9 cellular contexts compared by ENCODE assay signal in the genomic region with DNA sequence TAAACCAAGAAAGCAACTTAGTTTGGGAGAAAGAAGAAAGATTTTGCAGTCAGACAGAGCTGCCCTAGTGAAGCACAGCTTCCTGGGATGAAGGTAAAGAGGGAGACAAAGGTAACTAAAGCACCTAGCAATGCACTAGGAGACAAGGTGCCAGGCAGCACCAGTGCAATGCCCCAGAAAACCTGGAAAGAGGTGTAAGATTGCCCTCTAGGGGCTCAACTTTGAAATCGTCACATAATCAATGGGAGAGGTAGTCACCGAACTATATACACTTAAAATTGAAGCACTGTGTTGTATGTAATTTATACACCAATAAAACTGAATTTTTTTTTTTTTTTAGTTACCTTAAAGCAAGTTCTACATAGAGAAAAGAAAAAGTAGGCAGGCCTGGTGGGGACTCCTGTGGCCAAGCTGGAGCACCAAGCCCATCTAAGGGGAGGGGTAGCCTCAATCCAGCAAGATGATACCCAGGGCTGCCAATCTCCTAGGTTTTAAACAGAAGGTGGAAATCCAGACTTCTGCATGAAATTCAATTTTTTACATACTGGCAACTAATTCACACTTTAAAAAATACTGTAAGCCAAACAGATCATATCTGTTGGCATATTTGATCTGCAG. TPM values are rescaled to one million over a fixed set of nuclear protein-coding genes. Genes with fewer than 3 reads are reported as not detected.
DNase-seq lines count a peak whose midpoint lies in the region; ATAC-seq lines count a peak whose summit lies in the region.
"Had no signal": no experiment of that assay in that cellular context is flagged by ENCODE, and none has a peak within 500 bp of the region (broad histone marks: within the 10 kb centered on the region; RNA-seq: fewer than 3 reads in every experiment).

No MANE protein-coding gene starts in this region.

- H3K36me3 Mint-ChIP-seq in activated CD4-positive, alpha-beta T cell treated with anti-CD3 and anti-CD28 coated beads for 36 hours (ENCODE audit: low read depth), result peaks cover 73% of the 10 kb centered on the region

- H3K27ac Mint-ChIP-seq in activated CD4-positive, alpha-beta T cell treated with anti-CD3 and anti-CD28 coated beads for 36 hours, result no peak overlapping the region
- H3K27ac Mint-ChIP-seq: activated T-cell treated with anti-CD3 and anti-CD28 coated beads, Interleukin-2, amount 50 U/mL, for 72 hours had no signal

- no peaks in the 10 kb centered on the region for H3K9me3 Mint-ChIP-seq in activated CD4-positive, alpha-beta T cell treated with anti-CD3 and anti-CD28 coated beads for 36 hours (ENCODE audit: low read depth)
- H3K9me3 Mint-ChIP-seq: activated T-cell treated with anti-CD3 and anti-CD28 coated beads, Interleukin-2, amount 50 U/mL, for 72 hours had no signal

- CTCF ChIA-PET in activated CD4-positive, alpha-beta T cell treated with anti-CD3 and anti-CD28 coated beads for 36 hours (lab: Charles Lee), result interaction anchor here (0.8 to 1.0 kb wide), 3 partner anchors 11 to 608 kb away, joined by 3 to 4 read pairs (median 4); no protein-coding TSS in a partner anchor

- H3K4me1 Mint-ChIP-seq in activated CD4-positive, alpha-beta T cell treated with anti-CD3 and anti-CD28 coated beads for 36 hours, result no peaks in the 10 kb centered on the region

- intact Hi-C loops in activated CD4-positive, alpha-beta T cell treated with anti-CD3 and anti-CD28 coated beads for 36 hours (cut with DNase I, micrococcal nuclease), result no loop called here

- no peaks in the 10 kb centered on the region for H3K27me3 Mint-ChIP-seq in activated CD4-positive, alpha-beta T cell treated with anti-CD3 and anti-CD28 coated beads for 36 hours

- H3K4me3 Mint-ChIP-seq in activated CD4-positive, alpha-beta T cell treated with anti-CD3 and anti-CD28 coated beads for 36 hours, result no peak overlapping the region
- H3K4me3 Mint-ChIP-seq: activated T-cell treated with anti-CD3 and anti-CD28 coated beads, Interleukin-2, amount 50 U/mL, for 72 hours had no signal

- POLR2A ChIA-PET in activated CD4-positive, alpha-beta T cell treated with anti-CD3 and anti-CD28 coated beads for 36 hours (lab: Charles Lee), result no interaction called here

- peak; percentile 10 for DNase-seq in activated CD4-positive, alpha-beta T cell treated with anti-CD3 and anti-CD28 coated beads for 36 hours
- DNase-seq in activated CD4-positive, alpha-beta T cell treated with anti-CD3 and anti-CD28 coated beads for 4 hours, result no peak
- peak; percentile 65 for DNase-seq in NCI-H1694 (lab: John Stamatoyannopoulos, UW)
- peak; percentile 43 for DNase-seq in amniotic epithelial cell (ENCODE audit: low read depth)
- peak; percentile 39 for DNase-seq in kidney tubule cell (ENCODE audit: low spot score)
- DNase-seq in LoVo (ENCODE audit: low spot score), result no peak

- ATAC-seq in activated CD4-positive, alpha-beta T cell treated with anti-CD3 and anti-CD28 coated beads for 36 hours, result no peak
- ATAC-seq in GM18520 (IDR thresholded peaks at IDR 0.05; ENCODE audit: unreplicated experiment) (no peak), HG03457 (IDR thresholded peaks at IDR 0.05; ENCODE audit: unreplicated experiment) (no peak)
- ATAC-seq: activated T-cell treated with anti-CD3 and anti-CD28 coated beads, Interleukin-2, amount 50 U/mL, for 72 hours had no signal

RNA-seq across cellular contexts. Expression of a gene that starts 48.2 kb away (rescaled TPM):
- total RNA-seq in activated CD4-positive, alpha-beta T cell treated with anti-CD3 and anti-CD28 coated beads for 36 hours, result 10 to 100 TPM; 68.8 to 85.8 TPM

Comparison
In these comparisons a context has a peak if more than half of its experiments do, and no peak if none do; other contexts are left out.
1. DNase-seq: peak in activated CD4-positive, alpha-beta T cell treated with anti-CD3 and anti-CD28 coated beads for 36 hours (single experiment), NCI-H1694 (single experiment), amniotic epithelial cell (single experiment) and kidney tubule cell (single experiment); none in activated CD4-positive, alpha-beta T cell treated with anti-CD3 and anti-CD28 coated beads for 4 hours (0 of 2) and LoVo (single experiment).